In genomic region chr5:147050172-147050571, GRCh38 we compare ENCODE assay signal across 34 cellular contexts.
"Had no signal": no experiment of that assay in that cellular context is flagged by ENCODE, and none has a peak within 500 bp of the region (broad histone marks: within the 10 kb centered on the region; RNA-seq: fewer than 3 reads in every experiment).

No MANE protein-coding gene starts in this region.

- H3K4me3 ChIP-seq: MG63 had no signal

- H3K9ac ChIP-seq: KMS-11 had no signal

- H3K27ac ChIP-seq: KMS-11 had no signal

- H3K36me3 ChIP-seq: MG63 had no signal

- H3K9me3 ChIP-seq: MG63 had no signal

- DNase-seq: Karpas-422, Kasumi-1, MG63, MM.1S, MV-4-11, NCI-H1048, NCI-H1092, NCI-H1092 treated with DMSO at 0.1 percent for 48 hours, NCI-H1105, NCI-H1105 treated with DMSO at 0.1 percent for 48 hours, NCI-H1417, NCI-H1417 treated with DMSO at 0.1 percent for 48 hours, NCI-H1436, NCI-H1436 treated with DMSO at 0.1 percent for 48 hours, NCI-H146, NCI-H1694, NCI-H1694 treated with DMSO at 0.1 percent for 48 hours, NCI-H187, NCI-H187 treated with DMSO at 0.1 percent for 48 hours, NCI-H1930, NCI-H2029, NCI-H2029 treated with DMSO at 0.1 percent for 48 hours, NCI-H2081, NCI-H2081 treated with DMSO at 0.1 percent for 48 hours, NCI-H2107, NCI-H2171, NCI-H2171 treated with DMSO at 0.1 percent for 48 hours, NCI-H2227 treated with DMSO at 0.1 percent for 48 hours, NCI-H226, NCI-H345, NCI-H446, NCI-H446 treated with DMSO at 0.1 percent for 48 hours, NCI-H510A had no signal
